In the genomic region with DNA sequence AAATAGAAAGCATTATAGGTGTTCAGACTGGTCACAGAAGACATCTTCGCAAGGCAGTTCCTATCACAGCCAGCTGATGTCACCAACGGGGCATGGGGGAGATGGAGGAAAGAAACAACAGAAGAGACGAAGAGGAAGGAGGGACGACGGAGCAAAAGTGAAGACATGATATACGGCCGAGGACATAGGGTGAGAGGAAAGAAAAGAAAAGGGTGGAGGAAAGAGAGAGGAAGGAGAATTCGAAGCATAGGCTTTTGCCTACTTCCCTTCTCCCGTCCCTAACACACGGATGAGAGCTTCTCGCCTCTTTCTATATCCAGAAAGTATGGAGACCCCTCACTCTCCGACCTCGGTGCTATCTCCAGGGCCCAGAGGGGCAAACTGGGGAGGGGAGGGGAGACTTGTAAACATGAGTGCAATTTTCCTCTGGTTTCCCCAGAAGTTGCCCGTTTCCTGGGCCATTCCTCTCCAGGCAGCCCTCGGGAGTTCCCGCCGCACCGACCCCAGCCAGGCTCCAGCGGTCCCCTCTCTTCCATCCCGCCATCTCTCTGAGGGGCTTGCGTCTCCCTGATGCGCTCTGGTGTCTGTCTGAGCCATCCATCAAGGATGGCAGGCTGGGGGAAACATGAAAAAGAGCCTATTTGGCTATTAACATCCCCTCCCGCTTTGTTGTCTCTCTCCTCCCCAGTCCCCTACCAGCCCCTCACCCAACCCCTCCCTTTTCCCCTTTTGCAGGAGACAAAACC, we compare ENCODE assay signal across 9 cellular contexts. TPM values are rescaled to one million over a fixed set of nuclear protein-coding genes. Genes with fewer than 3 reads are reported as not detected.
DNase-seq lines count a peak whose midpoint lies in the region; ATAC-seq and TF ChIP-seq lines count a peak whose summit lies in the region.
"Had no signal": no experiment of that assay in that cellular context is flagged by ENCODE, and none has a peak within 500 bp of the region (broad histone marks: within the 10 kb centered on the region; RNA-seq: fewer than 3 reads in every experiment).

No MANE protein-coding gene starts in this region.

- in situ Hi-C loops in astrocyte of the spinal cord (cut with HindIII; ENCODE audit: low sequenced_read_pairs), result no loop called here

- peaks cover 16% of the 10 kb centered on the region for H3K4me1 Mint-ChIP-seq in stimulated activated effector memory CD8-positive, alpha-beta T cell treated with anti-CD3 and anti-CD28 coated beads, Interleukin-12 subunit alpha, Interleukin-12 subunit beta, amount 100 ng/mL, for 72 hours

- peak overlapping the region; percentile 76 for H3K9ac ChIP-seq in Loucy (ENCODE audit: low read depth, low read length, poor library complexity, severe bottlenecking)

- peak; percentile 44 for DNase-seq in Daoy (ENCODE audit: low read depth)
- peak; percentile 82 for DNase-seq in SIG-M5 treated with dmso at 0.1 percent for 504 hours (lab: John Stamatoyannopoulos, UW; ENCODE audit: unreplicated experiment)
- no peak for DNase-seq in astrocyte of the spinal cord (ENCODE audit: low read depth, low spot score)
- DNase-seq in kidney tubule cell (ENCODE audit: low spot score), result peak; percentile 43
- peak in 1 of 2 donors; percentile 66 for DNase-seq in stimulated activated effector memory CD8-positive, alpha-beta T cell treated with anti-CD3 and anti-CD28 coated beads, Interleukin-12 subunit alpha, Interleukin-12 subunit beta, amount 100 ng/mL, for 72 hours (ENCODE audit: low spot score in 2 of 2)
- no peak for DNase-seq in middle frontal gyrus (ENCODE audit: extremely low spot score, low spot score)

- no peaks in the 10 kb centered on the region for H3K36me3 Mint-ChIP-seq in stimulated activated effector memory CD8-positive, alpha-beta T cell treated with anti-CD3 and anti-CD28 coated beads, Interleukin-12 subunit alpha, Interleukin-12 subunit beta, amount 100 ng/mL, for 72 hours

- peak; percentile 80 for ATAC-seq in stimulated activated effector memory CD8-positive, alpha-beta T cell treated with anti-CD3 and anti-CD28 coated beads, Interleukin-12 subunit alpha, Interleukin-12 subunit beta, amount 100 ng/mL, for 72 hours
- no peak for ATAC-seq in HG02571 (IDR thresholded peaks at IDR 0.05; ENCODE audit: unreplicated experiment)

- H3K9me3 ChIP-seq in Loucy (ENCODE audit: insufficient read depth, low read depth, low read length), result no peaks in the 10 kb centered on the region
- H3K9me3 ChIP-seq: thyroid gland had no signal

- peak overlapping the region; percentile 100 for H3K4me2 ChIP-seq in Loucy (ENCODE audit: low read depth, low read length, poor library complexity, severe bottlenecking)

- H3K4me3 Mint-ChIP-seq in stimulated activated effector memory CD8-positive, alpha-beta T cell treated with anti-CD3 and anti-CD28 coated beads, Interleukin-12 subunit alpha, Interleukin-12 subunit beta, amount 100 ng/mL, for 72 hours, result peak overlapping the region; percentile 63

- H3F3A ChIP-seq in Loucy (ENCODE audit: low read depth), result no peaks in the 10 kb centered on the region

- no peaks in the 10 kb centered on the region for H4K20me1 ChIP-seq in Loucy (ENCODE audit: insufficient read depth, low read length, poor library complexity, severe bottlenecking)

- peak overlapping the region; percentile 100 for H2AFZ ChIP-seq in Loucy (ENCODE audit: low read length)

- H3K4me3 ChIP-seq in Loucy (ENCODE audit: low read length, poor library complexity, severe bottlenecking) (peak overlapping the region; percentile 84), astrocyte of the spinal cord (ENCODE audit: low read depth, low read length) (peak overlapping the region; percentile 43)

- no peaks in the 10 kb centered on the region for H3K79me2 ChIP-seq in Loucy (ENCODE audit: insufficient read depth, low read length)

- H3K9me2 ChIP-seq in Loucy (replicated peaks; ENCODE audit: low read depth, low read length), result no peaks in the 10 kb centered on the region

- H3K9me3 Mint-ChIP-seq in stimulated activated effector memory CD8-positive, alpha-beta T cell treated with anti-CD3 and anti-CD28 coated beads, Interleukin-12 subunit alpha, Interleukin-12 subunit beta, amount 100 ng/mL, for 72 hours, result no peaks in the 10 kb centered on the region

- TF ChIP-seq CTCF in Loucy (conservative IDR thresholded peaks at IDR 0.05; ENCODE audit: low read length), result peak; percentile 75
- TF ChIP-seq CTCF in astrocyte of the spinal cord (IDR thresholded peaks at IDR 0.05; ENCODE audit: low read depth, low read length), result peak; percentile 66

- H3K27ac Mint-ChIP-seq in stimulated activated effector memory CD8-positive, alpha-beta T cell treated with anti-CD3 and anti-CD28 coated beads, Interleukin-12 subunit alpha, Interleukin-12 subunit beta, amount 100 ng/mL, for 72 hours, result no peak overlapping the region

- H3K4me1 ChIP-seq in Loucy (ENCODE audit: insufficient read depth, low read length, poor library complexity, severe bottlenecking), result peaks cover 12% of the 10 kb centered on the region

- no peaks in the 10 kb centered on the region for H3K36me3 ChIP-seq in Loucy (ENCODE audit: insufficient read depth, low read length)
- H3K36me3 ChIP-seq: thyroid gland had no signal

- no peaks in the 10 kb centered on the region for H3K27me3 ChIP-seq in Loucy (ENCODE audit: insufficient read depth, low read length, poor library complexity, severe bottlenecking)
- H3K27me3 ChIP-seq: thyroid gland had no signal

RNA-seq across cellular contexts. Expression of gene COPZ2, which starts 26.0 kb away (rescaled TPM):
- total RNA-seq in Daoy (2014; rRNA removed; shearing (Covaris generic)), result 0.57 and 5.5 TPM in 2 replicates

RNA-seq across cellular contexts. Expression of gene NFE2L1, which starts 36.6 kb away (rescaled TPM):
- total RNA-seq in Daoy (2014; rRNA removed; shearing (Covaris generic)), result 19.1 and 22.3 TPM in 2 replicates

RNA-seq across cellular contexts. Expression of gene CDK5RAP3, which starts 40.7 kb away (rescaled TPM):
- total RNA-seq in Daoy (2014; rRNA removed; shearing (Covaris generic)), result 74.2 and 93.5 TPM in 2 replicates

RNA-seq across cellular contexts. Expression of gene PRR15L, which starts 53.9 kb away (rescaled TPM):
- not detected in 2 replicates for total RNA-seq in Daoy (2014; rRNA removed; shearing (Covaris generic))

Comparison
In these comparisons a context has a peak if more than half of its experiments do, and no peak if none do; other contexts are left out.
1. DNase-seq: peak in Daoy (single experiment), SIG-M5 treated with dmso at 0.1 percent for 504 hours (single experiment) and kidney tubule cell (single experiment); none in astrocyte of the spinal cord (single experiment) and middle frontal gyrus (single experiment).